Comparison of ENCODE assay signal across 8 cellular contexts in the genomic region with DNA sequence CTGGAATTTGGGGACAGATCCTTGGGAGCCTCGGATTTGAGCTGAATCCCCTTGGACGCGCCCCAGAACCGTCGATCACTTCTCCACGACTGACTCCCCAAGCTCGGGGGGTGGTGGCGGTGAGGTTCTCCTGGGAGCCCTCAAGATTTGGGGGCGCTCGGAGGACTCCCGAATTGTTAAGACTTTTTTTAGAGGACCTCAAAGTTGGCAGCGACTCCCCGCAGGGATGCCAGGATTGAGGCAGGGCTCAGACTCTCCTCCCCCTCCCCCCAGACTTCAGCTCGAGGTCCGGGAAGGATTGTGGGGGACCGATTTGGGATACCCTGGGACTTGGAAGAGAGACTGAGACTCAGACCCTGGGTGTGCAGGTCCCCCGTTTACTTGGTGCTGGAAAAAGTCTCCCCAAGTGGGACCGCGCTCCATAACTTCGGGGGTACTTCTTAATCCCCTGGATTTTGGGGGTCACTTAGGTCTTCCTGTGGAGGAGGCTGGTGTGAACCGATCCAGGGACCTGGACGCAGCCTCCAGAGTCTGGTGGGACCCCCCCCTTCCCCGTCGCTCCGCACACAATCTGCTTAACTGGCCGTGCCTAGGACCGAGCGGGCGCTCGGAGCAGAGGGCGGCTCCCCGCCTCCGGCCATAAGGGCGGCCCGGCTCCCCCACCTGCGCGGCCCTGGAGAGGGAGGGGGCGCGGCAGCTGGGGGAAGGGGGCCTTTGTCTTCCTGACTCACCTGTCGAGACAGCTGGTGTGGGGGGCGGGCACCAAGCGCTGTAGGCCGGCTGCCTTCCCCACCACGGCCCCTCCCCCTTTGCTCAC. TPM values are rescaled to one million over a fixed set of nuclear protein-coding genes. Genes with fewer than 3 reads are reported as not detected.
DNase-seq lines count a peak whose midpoint lies in the region; ATAC-seq, FAIRE-seq and TF ChIP-seq lines count a peak whose summit lies in the region.

No MANE protein-coding gene starts in this region.

- H3K9me3 ChIP-seq in CD4-positive, alpha-beta T cell (ENCODE audit: control insufficient read depth, low read length), result no peaks in the 10 kb centered on the region
- H3K9me3 ChIP-seq in naive thymus-derived CD4-positive, alpha-beta T cell (ENCODE audit: control insufficient read depth in 2 of 3, low read length in 3 of 3), result no peaks in the 10 kb centered on the region

- H3K36me3 Mint-ChIP-seq in CD4-positive, alpha-beta T cell (ENCODE audit: low read depth), result peaks cover 12% of the 10 kb centered on the region
- peaks cover 3% of the 10 kb centered on the region for H3K36me3 Mint-ChIP-seq in IgD-negative memory B cell
- H3K36me3 Mint-ChIP-seq in naive thymus-derived CD4-positive, alpha-beta T cell, result peaks cover 0 to 8% (median 0%) of the 10 kb centered on the region in 5 donors

- peaks cover 0 to 3% (median 0%) of the 10 kb centered on the region in 3 experiments for H3K36me3 ChIP-seq in naive thymus-derived CD4-positive, alpha-beta T cell (ENCODE audit: control insufficient read depth in 2 of 3, insufficient read depth in 3 of 3, low read length in 3 of 3)

- peak overlapping the region; percentile 94 for H3K27ac ChIP-seq in CD4-positive, alpha-beta T cell (ENCODE audit: low read depth, low read length)
- peak overlapping the region; percentile 87 for H3K27ac ChIP-seq in naive thymus-derived CD4-positive, alpha-beta T cell (ENCODE audit: low read depth, low read length)

- POLR2A ChIA-PET in CD4-positive, alpha-beta T cell (lab: Charles Lee), result interaction anchor here (0.9 to 1.5 kb wide), 3 partner anchors 10 to 134 kb away, joined by 3 to 4 read pairs (median 3); a partner anchor contains a TSS
- POLR2A ChIA-PET in naive thymus-derived CD4-positive, alpha-beta T cell (lab: Charles Lee), result interaction anchor here (0.7 to 1.5 kb wide), 6 partner anchors 9 to 185 kb away, joined by 3 to 4 read pairs (median 3); a partner anchor contains a TSS

- H3K27ac Mint-ChIP-seq in CD4-positive, alpha-beta T cell, result peak overlapping the region; percentile 99
- peak overlapping the region in 2 of 3 donors; percentile 89 to 99 for H3K27ac Mint-ChIP-seq in IgD-negative memory B cell
- peak overlapping the region in 8 of 9 donors; percentile 36 to 98 (median 83) for H3K27ac Mint-ChIP-seq in naive thymus-derived CD4-positive, alpha-beta T cell

- no peaks in the 10 kb centered on the region for H3K9me3 Mint-ChIP-seq in CD4-positive, alpha-beta T cell
- no peaks in the 10 kb centered on the region for H3K9me3 Mint-ChIP-seq in IgD-negative memory B cell
- no peaks in the 10 kb centered on the region for H3K9me3 Mint-ChIP-seq in naive thymus-derived CD4-positive, alpha-beta T cell

- TF ChIP-seq CTCF in CD4-positive, alpha-beta T cell (IDR thresholded peaks at IDR 0.05), result no peak
- TF ChIP-seq CTCF in epithelial cell of proximal tubule (conservative IDR thresholded peaks at IDR 0.05; ENCODE audit: low read depth, low read length), result no peak

- intact Hi-C loops in CD4-positive, alpha-beta T cell (cut with DNase I, micrococcal nuclease), result loop anchor here (1.0 to 5.0 kb wide), 8 partner anchors 15 to 184 kb away; a partner anchor contains a TSS
- intact Hi-C loops in naive thymus-derived CD4-positive, alpha-beta T cell (cut with micrococcal nuclease), result loop anchor here (1.0 to 2.0 kb wide), 11 partner anchors 15 to 329 kb away; a partner anchor contains a TSS

- no peaks in the 10 kb centered on the region for H3K27me3 Mint-ChIP-seq in CD4-positive, alpha-beta T cell
- peaks cover under 1% of the 10 kb centered on the region for H3K27me3 Mint-ChIP-seq in IgD-negative memory B cell
- H3K27me3 Mint-ChIP-seq in naive thymus-derived CD4-positive, alpha-beta T cell, result no peaks in the 10 kb centered on the region

- ATAC-seq in CD4-positive, alpha-beta T cell (ENCODE audit: poor library complexity), result no peak
- no peak for ATAC-seq in naive thymus-derived CD4-positive, alpha-beta T cell
- no peak for ATAC-seq in GM19452 (IDR thresholded peaks at IDR 0.05; ENCODE audit: unreplicated experiment)

- H3K4me3 ChIP-seq in epithelial cell of proximal tubule (ENCODE audit: low read depth, low read length), result peak overlapping the region; percentile 100
- H3K4me3 ChIP-seq in naive thymus-derived CD4-positive, alpha-beta T cell (ENCODE audit: low read length), result peak overlapping the region; percentile 99

- H3K4me1 Mint-ChIP-seq in CD4-positive, alpha-beta T cell (ENCODE audit: low read depth), result peaks cover 57% of the 10 kb centered on the region
- H3K4me1 Mint-ChIP-seq in IgD-negative memory B cell, result peaks cover 28 to 46% (median 39%) of the 10 kb centered on the region in 3 donors
- H3K4me1 Mint-ChIP-seq in naive thymus-derived CD4-positive, alpha-beta T cell, result peaks cover 36 to 59% (median 39%) of the 10 kb centered on the region in 7 donors

- H3K4me3 Mint-ChIP-seq in CD4-positive, alpha-beta T cell, result peak overlapping the region; percentile 98
- H3K4me3 Mint-ChIP-seq in IgD-negative memory B cell, result peak overlapping the region; percentile 91 to 99 (median 96)
- H3K4me3 Mint-ChIP-seq in naive thymus-derived CD4-positive, alpha-beta T cell, result peak overlapping the region; percentile 89 to 97 (median 94)

- FAIRE-seq in frontal cortex (lab: Jason Lieb, UNC), result no peak

- H3K4me1 ChIP-seq in naive thymus-derived CD4-positive, alpha-beta T cell (ENCODE audit: control insufficient read depth in 2 of 2, insufficient read depth in 2 of 2, low read length in 2 of 2), result peaks cover 14 to 28% of the 10 kb centered on the region in 2 donors

- H3K27me3 ChIP-seq in CD4-positive, alpha-beta T cell (ENCODE audit: control insufficient read depth, insufficient read depth, low read length), result no peaks in the 10 kb centered on the region
- H3K27me3 ChIP-seq in naive thymus-derived CD4-positive, alpha-beta T cell (ENCODE audit: control insufficient read depth in 2 of 2, insufficient read depth in 2 of 2, low read length in 2 of 2), result no peaks in the 10 kb centered on the region

- peak in 5 of 10 experiments; percentile 25 to 55 (median 33) for DNase-seq in CD4-positive, alpha-beta T cell
- DNase-seq in activated CD4-positive, alpha-beta T cell treated with anti-CD3 and anti-CD28 coated beads, Interleukin-2, amount 50 U/mL, for 4 hours, result peak; percentile 45 to 52
- no peak for DNase-seq in epithelial cell of proximal tubule (ENCODE audit: low read depth)
- DNase-seq in naive thymus-derived CD4-positive, alpha-beta T cell, result peak in 2 of 9 donors; percentile 55 to 56
- no peak for DNase-seq in frontal cortex (ENCODE audit: low spot score in 2 of 2)
- DNase-seq in COLO829 (ENCODE audit: low spot score), result no peak

- CTCF ChIA-PET in CD4-positive, alpha-beta T cell (lab: Charles Lee), result interaction anchor here (0.5 to 2.6 kb wide), 5 partner anchors 22 to 134 kb away, joined by 3 to 9 read pairs (median 3); no protein-coding TSS in a partner anchor
- CTCF ChIA-PET in naive thymus-derived CD4-positive, alpha-beta T cell (lab: Charles Lee), result no interaction called here

RNA-seq across cellular contexts. Expression of a gene that starts 0.8 kb away (rescaled TPM):
- total RNA-seq in CD4-positive, alpha-beta T cell, result 10 to 100 TPM; 49.9 to 55.5 TPM
- 111 TPM for polyA plus RNA-seq in IgD-negative memory B cell
- total RNA-seq in epithelial cell of proximal tubule (106 and 146 TPM in 2 replicates), frontal cortex (9.0 TPM)
- 100 to 1,000 TPM in 2 of 5 experiments, 10 to 100 TPM in 3; 71.3 to 206 (median 82.6) TPM for total RNA-seq in naive thymus-derived CD4-positive, alpha-beta T cell
- polyA plus RNA-seq in naive thymus-derived CD4-positive, alpha-beta T cell, result 10 to 100 TPM; 27.0 to 39.7 TPM

RNA-seq across cellular contexts. Expression of a gene that starts 9.8 kb away (rescaled TPM):
- 1 to 10 TPM; 3.3 to 3.5 TPM for total RNA-seq in CD4-positive, alpha-beta T cell
- 4.0 TPM for polyA plus RNA-seq in IgD-negative memory B cell
- 0.17 TPM in 1 of 2 replicates, not detected in the other for total RNA-seq in epithelial cell of proximal tubule
- 1 to 10 TPM; 1.3 to 8.5 (median 7.8) TPM for total RNA-seq in naive thymus-derived CD4-positive, alpha-beta T cell
- polyA plus RNA-seq in naive thymus-derived CD4-positive, alpha-beta T cell, result 1 to 10 TPM; 2.8 to 4.0 TPM
- total RNA-seq in frontal cortex, result 0.82 TPM

RNA-seq across cellular contexts. Expression of a gene that starts 11.2 kb away (rescaled TPM):
- under 1 TPM; 0.60 to 0.70 TPM for total RNA-seq in CD4-positive, alpha-beta T cell
- polyA plus RNA-seq in IgD-negative memory B cell, result 0.71 TPM
- total RNA-seq in epithelial cell of proximal tubule (6.9 and 9.7 TPM in 2 replicates), frontal cortex (54.2 TPM)
- 1 to 10 TPM in 4 of 5 experiments, under 1 TPM in 1; 0.86 to 3.1 (median 2.4) TPM for total RNA-seq in naive thymus-derived CD4-positive, alpha-beta T cell
- polyA plus RNA-seq in naive thymus-derived CD4-positive, alpha-beta T cell, result under 1 TPM; 0.30 to 0.37 TPM

RNA-seq across cellular contexts. Expression of a gene that starts 40.3 kb away (rescaled TPM):
- total RNA-seq in CD4-positive, alpha-beta T cell, result 100 to 1,000 TPM; 422 to 424 TPM
- 48.1 TPM for polyA plus RNA-seq in IgD-negative memory B cell
- 0.65 and 3.4 TPM in 2 replicates for total RNA-seq in epithelial cell of proximal tubule
- 1,000 to 10,000 TPM in 1 of 5 experiments, 100 to 1,000 TPM in 1, 10 to 100 TPM in 2, 1 to 10 TPM in 1; 2.1 to 1,925 (median 22.8) TPM for total RNA-seq in naive thymus-derived CD4-positive, alpha-beta T cell
- 1 to 10 TPM; 3.0 to 5.3 TPM for polyA plus RNA-seq in naive thymus-derived CD4-positive, alpha-beta T cell
- 2.0 TPM for total RNA-seq in frontal cortex

Comparison
In these comparisons a context has a peak if more than half of its experiments do, and no peak if none do; other contexts are left out.
1. DNase-seq: peak in activated CD4-positive, alpha-beta T cell treated with anti-CD3 and anti-CD28 coated beads, Interleukin-2, amount 50 U/mL, for 4 hours (2 of 2); none in epithelial cell of proximal tubule (single experiment), frontal cortex (0 of 2) and COLO829 (single experiment).
2. Peak in every context shown above with its lines, with median percentiles within 50 percentile points of each other: H3K27ac Mint-ChIP-seq and H3K4me3 Mint-ChIP-seq.